Comparison of ENCODE assay signal across 25 cellular contexts in the genomic region with DNA sequence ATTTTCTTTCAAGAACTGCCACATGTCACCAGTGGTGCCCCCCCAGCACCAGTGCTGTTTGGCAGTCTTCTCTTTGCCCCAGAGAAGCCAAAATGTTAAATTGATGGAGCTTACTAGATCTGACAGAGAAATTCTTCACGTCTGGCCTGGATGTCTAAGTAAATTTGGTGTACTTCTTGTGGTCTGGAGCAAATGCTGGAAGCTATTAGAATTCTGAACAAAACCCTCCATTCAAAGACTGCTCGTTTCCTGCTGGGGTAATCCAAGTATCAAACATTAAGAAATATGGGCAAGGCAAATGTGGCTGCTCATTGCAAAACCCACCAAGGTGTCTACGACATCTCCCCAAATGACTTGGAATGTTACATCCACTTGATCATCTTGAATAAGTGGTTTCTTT.
"Had no signal": no experiment of that assay in that cellular context is flagged by ENCODE, and none has a peak within 500 bp of the region (broad histone marks: within the 10 kb centered on the region; RNA-seq: fewer than 3 reads in every experiment).

No MANE protein-coding gene starts in this region.

- H3K36me3 ChIP-seq: adrenal gland, ascending aorta, gastroesophageal sphincter, ovary, prostate gland, sigmoid colon, thoracic aorta, uterus had no signal

- H3K4me1 ChIP-seq: adrenal gland, prostate gland had no signal

- H3K4me3 ChIP-seq: adrenal gland, ascending aorta, gastroesophageal sphincter, ovary, prostate gland, sigmoid colon, thoracic aorta, uterus had no signal

- H3K27me3 ChIP-seq: adrenal gland, ascending aorta, gastroesophageal sphincter, ovary, sigmoid colon, uterus had no signal

- H3K9me3 ChIP-seq: adrenal gland, ascending aorta, gastroesophageal sphincter, ovary, prostate gland, sigmoid colon, thoracic aorta, uterus had no signal

- DNase-seq: activated CD4-positive, alpha-beta T cell treated with anti-CD3 and anti-CD28 coated beads for 48 hours; activated CD4-positive, alpha-beta T cell treated with anti-CD3 and anti-CD28 coated beads, Interleukin-2, amount 50 U/mL, for 48 hours; activated CD8-positive, alpha-beta memory T cell treated with anti-CD3 and anti-CD28 coated beads for 24 hours; activated effector memory CD4-positive, alpha-beta T cell treated with anti-CD3 and anti-CD28 coated beads, Interleukin-2, amount 50 U/mL, for 16 hours; activated naive CD4-positive, alpha-beta T cell treated with anti-CD3 and anti-CD28 coated beads for 36 hours; activated naive CD8-positive, alpha-beta T cell treated with anti-CD3 and anti-CD28 coated beads for 36 hours; adrenal gland; effector CD8-positive, alpha-beta T cell; hippocampal formation; left cardiac atrium; left ventricle myocardium superior; midbrain; naive thymus-derived CD4-positive, alpha-beta T cell; ovary; retina; sigmoid colon; small intestine; stimulated activated CD4-positive, alpha-beta T cell treated with anti-CD3 and anti-CD28 coated beads, Interleukin-4, amount 100 ng/mL, for 24 hours; uterus had no signal

- H3K27ac ChIP-seq: adrenal gland, ascending aorta, gastroesophageal sphincter, ovary, prostate gland, thoracic aorta, VCaP had no signal

- ATAC-seq: gastroesophageal sphincter; left cardiac atrium; left ventricle myocardium superior; naive thymus-derived CD4-positive, alpha-beta T cell; stimulated activated effector memory CD8-positive, alpha-beta T cell treated with anti-CD3 and anti-CD28 coated beads, Interleukin-12 subunit alpha, Interleukin-12 subunit beta, amount 100 ng/mL, for 72 hours had no signal
